In genomic region chr12:118010903-118011302, GRCh38 we compare ENCODE assay signal across 9 cellular contexts. TPM values are rescaled to one million over a fixed set of nuclear protein-coding genes. Genes with fewer than 3 reads are reported as not detected.
"Had no signal": no experiment of that assay in that cellular context is flagged by ENCODE, and none has a peak within 500 bp of the region (broad histone marks: within the 10 kb centered on the region; RNA-seq: fewer than 3 reads in every experiment).

No MANE protein-coding gene starts in this region.

- ATAC-seq: GM12878 had no signal

- DNase-seq: GDM1, GF-D8 had no signal

- FAIRE-seq: G401.6, GM12878, GM12891, GM12892, GM18507, GM19239 had no signal

- H3K4me3 ChIP-seq: GM12878 had no signal

RNA-seq across cellular contexts. Expression of gene KSR2, which starts 42.1 kb away (rescaled TPM):
- total RNA-seq: G401 had no signal
